In genomic region chr22:45435544-45436139, GRCh38 we compare ENCODE assay signal across 8 cellular contexts. TPM values are rescaled to one million over a fixed set of nuclear protein-coding genes. Genes with fewer than 3 reads are reported as not detected.
DNase-seq lines count a peak whose midpoint lies in the region; ATAC-seq, FAIRE-seq and TF ChIP-seq lines count a peak whose summit lies in the region.

No MANE protein-coding gene starts in this region.

- WGBS in spleen, 5 donors = 6 to 9% (median 9%) methylated on average over 20 of the region's 20 CpGs

- no peaks in the 10 kb centered on the region for H3K9me3 ChIP-seq in keratinocyte (ENCODE audit: control insufficient read depth, low read depth, low read length)
- H3K9me3 ChIP-seq in spleen = no peaks in the 10 kb centered on the region

- peak; percentile 90 for FAIRE-seq in keratinocyte (lab: Jason Lieb, UNC)

- in situ Hi-C loops in GM13977 (cut with MboI; ENCODE audit: low pct_unique_long_range_greater_than_20kb, low sequenced_read_pairs, unreplicated experiment) = loop anchor here (10.0 kb wide), 1 partner anchor 161 kb away; no protein-coding TSS in a partner anchor

- no peak for ATAC-seq in GM21528 (IDR thresholded peaks at IDR 0.05; ENCODE audit: low FRiP score, unreplicated experiment)

- H3K79me2 ChIP-seq in keratinocyte (ENCODE audit: control insufficient read depth, insufficient read depth, low read length) = no peaks in the 10 kb centered on the region

- H3K36me3 ChIP-seq in keratinocyte (ENCODE audit: control insufficient read depth in 2 of 2, extremely low read depth in 1 of 2, insufficient read depth in 2 of 2, low read length in 2 of 2) = no peaks in the 10 kb centered on the region
- no peaks in the 10 kb centered on the region for H3K36me3 ChIP-seq in spleen

- H3K4me3 ChIP-seq in keratinocyte (ENCODE audit: control insufficient read depth in 2 of 3, extremely low read depth in 1 of 3, insufficient read depth in 2 of 3, low read depth in 1 of 3, low read length in 3 of 3) = no peak overlapping the region
- peak overlapping the region in 1 of 8 donors; percentile 20 for H3K4me3 ChIP-seq in spleen

- intact Hi-C loops in spleen (cut with DNase I; ENCODE audit: low total_unique reads) = loop anchor here (2.0 kb wide), 1 partner anchor 167 kb away; no protein-coding TSS in a partner anchor

- H3K9ac ChIP-seq in keratinocyte (ENCODE audit: control insufficient read depth, extremely low read depth, insufficient read depth, low read length) = peak overlapping the region; percentile 54

- peak overlapping the region; percentile 61 for H3K4me2 ChIP-seq in keratinocyte (ENCODE audit: control insufficient read depth, extremely low read depth, insufficient read depth, low read depth, low read length)

- H3K4me1 ChIP-seq in keratinocyte (ENCODE audit: control insufficient read depth, extremely low read depth, insufficient read depth, low read length) = peaks cover 6% of the 10 kb centered on the region
- H3K4me1 ChIP-seq in spleen = peaks cover 8 to 15% (median 11%) of the 10 kb centered on the region in 6 donors

- TF ChIP-seq POLR2A in spleen (IDR thresholded peaks at IDR 0.05) = no peak

- H2AFZ ChIP-seq in keratinocyte (ENCODE audit: control insufficient read depth, low read length) = peak overlapping the region; percentile 95

- no peaks in the 10 kb centered on the region for H3K27me3 ChIP-seq in keratinocyte (ENCODE audit: control insufficient read depth, extremely low read depth, insufficient read depth, low read length)
- H3K27me3 ChIP-seq in spleen (replicated peaks in 1 of 7) = peaks cover 0 to 8% (median 0%) of the 10 kb centered on the region in 7 donors

- no peaks in the 10 kb centered on the region for H3K9me1 ChIP-seq in keratinocyte (ENCODE audit: control insufficient read depth, extremely low read depth, insufficient read depth, low read length)

- H3K27ac ChIP-seq in keratinocyte (ENCODE audit: control insufficient read depth, insufficient read depth, low read length) (no peak overlapping the region), spleen (peak overlapping the region in 7 of 8 donors; percentile 21 to 62 (median 58))

- dilution Hi-C loops in keratinocyte (cut with MboI; ENCODE audit: extremely low pct_ligation_motif_present, low sequenced_read_pairs) = no loop called here

- H4K20me1 ChIP-seq in keratinocyte (ENCODE audit: control insufficient read depth, extremely low read depth, insufficient read depth, low read length) = no peaks in the 10 kb centered on the region

- DNase-seq in A172 (ENCODE audit: low spot score) (peak; percentile 75), GM13977 (ENCODE audit: low spot score) (peak; percentile 86), NCI-H2227 (lab: John Stamatoyannopoulos, UW; ENCODE audit: unreplicated experiment) (peak; percentile 84), keratinocyte (ENCODE audit: low read depth, low spot score) (peak; percentile 65), spleen (peak; percentile 93)
- peak; percentile 58 to 70 (median 60) for DNase-seq in activated CD4-positive, CD25-positive, alpha-beta regulatory T cell (lab: John Stamatoyannopoulos, UW)
- peak; percentile 71 for DNase-seq in central memory CD4-positive, alpha-beta T cell

- TF ChIP-seq CTCF in GM13977 (IDR thresholded peaks at IDR 0.05; ENCODE audit: extremely low read depth, insufficient read depth, missing control alignments) (peak; percentile 97), keratinocyte (optimal IDR thresholded peaks at IDR 0.05 in 1 of 3, IDR thresholded peaks at IDR 0.05 in 1 of 3, conservative IDR thresholded peaks at IDR 0.05 in 1 of 3; ENCODE audit: extremely low read depth in 1 of 3, insufficient read depth in 2 of 3, low read length in 3 of 3) (peak; percentile 93 to 98 (median 97)), spleen (IDR thresholded peaks at IDR 0.05 in 8 of 11, conservative IDR thresholded peaks at IDR 0.05 in 3 of 11) (peak; percentile 96 to 99 (median 97))

RNA-seq across cellular contexts. Expression of gene RIBC2, which starts 22.1 kb away (rescaled TPM):
- total RNA-seq in A172 (2014; rRNA removed; shearing (Covaris generic)) = not detected in 2 replicates
- polyA plus RNA-seq in keratinocyte (0.05 to 0.26 TPM (median 0.12 TPM) in 3 replicates), spleen (under 1 TPM; 0.30 to 0.48 (median 0.36) TPM)
- polyA plus RNA-seq in keratinocyte (2011; ENCODE audit: low read depth) = not detected
- 0.13 and 0.15 TPM in 2 replicates for polyA plus RNA-seq in keratinocyte (2011; cell fraction: cytosol; rRNA removed)
- polyA plus RNA-seq in keratinocyte (2011; cell fraction: nucleus; rRNA removed) = not detected in 2 replicates
- polyA plus RNA-seq in keratinocyte (2012; ENCODE audit: low replicate concordance) = 0.19 TPM in 1 of 2 replicates, not detected in the other
- 0.20 TPM in 1 of 3 replicates, not detected in the others for polyA minus RNA-seq in keratinocyte
- not detected for polyA minus RNA-seq in keratinocyte (2011; cell fraction: cytosol; rRNA and poly(A)+ RNA removed)
- not detected in 2 replicates for polyA minus RNA-seq in keratinocyte (2011; cell fraction: nucleus; rRNA and poly(A)+ RNA removed)
- total RNA-seq in spleen = under 1 TPM in 3 of 7 donors, not detected in 4; 0.27 to 0.83 (median 0.38) TPM

RNA-seq across cellular contexts. Expression of gene SMC1B, which starts 22.2 kb away (rescaled TPM):
- total RNA-seq in A172 (2014; rRNA removed; shearing (Covaris generic)) = not detected in 2 replicates
- polyA plus RNA-seq in keratinocyte = not detected in 3 replicates
- polyA plus RNA-seq in keratinocyte (2011; ENCODE audit: low read depth) = not detected
- not detected in 2 replicates for polyA plus RNA-seq in keratinocyte (2011; cell fraction: cytosol; rRNA removed)
- polyA plus RNA-seq in keratinocyte (2011; cell fraction: nucleus; rRNA removed) = not detected in 2 replicates
- polyA plus RNA-seq in keratinocyte (2012; ENCODE audit: low replicate concordance) = not detected in 2 replicates
- polyA minus RNA-seq in keratinocyte = not detected in 3 replicates
- not detected for polyA minus RNA-seq in keratinocyte (2011; cell fraction: cytosol; rRNA and poly(A)+ RNA removed)
- not detected in 2 replicates for polyA minus RNA-seq in keratinocyte (2011; cell fraction: nucleus; rRNA and poly(A)+ RNA removed)
- total RNA-seq in spleen = under 1 TPM in 1 of 7 donors, not detected in 6; 0.10 TPM
- under 1 TPM in 2 of 3 donors, not detected in 1; 0.06 to 0.12 TPM for polyA plus RNA-seq in spleen
